ENCODE assay signal across 8 cellular contexts in genomic region chrX:49071877-49072711, GRCh38. TPM values are rescaled to one million over a fixed set of nuclear protein-coding genes. Genes with fewer than 3 reads are reported as not detected.
DNase-seq lines count a peak whose midpoint lies in the region; ATAC-seq, FAIRE-seq and TF ChIP-seq lines count a peak whose summit lies in the region.

No MANE protein-coding gene starts in this region.

- H3K9me3 ChIP-seq in ascending aorta: no peaks in the 10 kb centered on the region
- no peaks in the 10 kb centered on the region for H3K9me3 ChIP-seq in psoas muscle
- no peaks in the 10 kb centered on the region for H3K9me3 ChIP-seq in Karpas-422 (ENCODE audit: low read length)

- FAIRE-seq in urothelium cell line (lab: Jason Lieb, UNC): no peak

- H4K20me1 ChIP-seq in Karpas-422 (ENCODE audit: insufficient read depth, low read depth, low read length): no peaks in the 10 kb centered on the region

- CTCF ChIA-PET in activated naive CD4-positive, alpha-beta T cell treated with anti-CD3 and anti-CD28 coated beads for 36 hours (lab: Charles Lee): no interaction called here

- H3K4me3 ChIP-seq in ascending aorta: peak overlapping the region; percentile 63 to 72
- peak overlapping the region; percentile 36 for H3K4me3 ChIP-seq in psoas muscle
- no peak overlapping the region for H3K4me3 ChIP-seq in Karpas-422 (ENCODE audit: low read length)

- no peak overlapping the region for H3K4me2 ChIP-seq in Karpas-422 (ENCODE audit: low read depth, low read length, poor library complexity, severe bottlenecking)

- H3K27ac ChIP-seq in ascending aorta: peak overlapping the region; percentile 8 to 57
- H3K27ac ChIP-seq in psoas muscle: no peak overlapping the region
- no peak overlapping the region for H3K27ac ChIP-seq in Karpas-422 (ENCODE audit: low read length)

- H3K27me3 ChIP-seq in ascending aorta (no peaks in the 10 kb centered on the region), psoas muscle (ENCODE audit: insufficient read depth in 3 of 3, low read length in 2 of 3) (no peaks in the 10 kb centered on the region), Karpas-422 (ENCODE audit: low read length) (no peaks in the 10 kb centered on the region)

- H3K36me3 ChIP-seq in ascending aorta: peaks cover 3 to 7% of the 10 kb centered on the region in 2 donors
- peaks cover 0 to 14% of the 10 kb centered on the region in 2 donors for H3K36me3 ChIP-seq in psoas muscle (ENCODE audit: insufficient read depth in 1 of 2, low read depth in 1 of 2)
- H3K36me3 ChIP-seq in Karpas-422 (ENCODE audit: insufficient read depth, low read length): no peaks in the 10 kb centered on the region

- no peaks in the 10 kb centered on the region for H3K27me3 Mint-ChIP-seq in activated naive CD4-positive, alpha-beta T cell treated with anti-CD3 and anti-CD28 coated beads for 36 hours (ENCODE audit: low read depth)

- DNase-seq in DMS79 treated with DMSO at 0.1 percent for 48 hours (lab: John Stamatoyannopoulos, UW): peak; percentile 57
- DNase-seq in ascending aorta (ENCODE audit: low spot score in 2 of 2): peak; percentile 21 to 89
- peak; percentile 91 for DNase-seq in hepatic stellate cell (ENCODE audit: low spot score)
- DNase-seq in psoas muscle: peak; percentile 75 to 84
- no peak for DNase-seq in SHP77 (lab: John Stamatoyannopoulos, UW)
- DNase-seq in Karpas-422: no peak
- DNase-seq in urothelium cell line (ENCODE audit: low spot score): no peak
- no peak for DNase-seq in activated naive CD4-positive, alpha-beta T cell treated with anti-CD3 and anti-CD28 coated beads for 36 hours

- 32 to 50% (median 35%) methylated on average over 28 to 63 of the region's 63 CpGs for WGBS in psoas muscle, 3 donors

- TF ChIP-seq CTCF in ascending aorta (IDR thresholded peaks at IDR 0.05) (no peak), psoas muscle (IDR thresholded peaks at IDR 0.05) (no peak)

- no peaks in the 10 kb centered on the region for H3K9me3 Mint-ChIP-seq in activated naive CD4-positive, alpha-beta T cell treated with anti-CD3 and anti-CD28 coated beads for 36 hours

- H3K79me2 ChIP-seq in Karpas-422 (ENCODE audit: low read length): no peaks in the 10 kb centered on the region

- H3K36me3 Mint-ChIP-seq in activated naive CD4-positive, alpha-beta T cell treated with anti-CD3 and anti-CD28 coated beads for 36 hours (ENCODE audit: low read depth): peaks cover 5% of the 10 kb centered on the region

- H3K9me2 ChIP-seq in Karpas-422 (replicated peaks; ENCODE audit: insufficient read depth, low read length): no peaks in the 10 kb centered on the region

- H3K4me1 ChIP-seq in ascending aorta (peaks cover 0 to 2% of the 10 kb centered on the region in 2 donors), psoas muscle (peaks cover 4% of the 10 kb centered on the region), Karpas-422 (ENCODE audit: low read length) (no peaks in the 10 kb centered on the region)

- H3K9ac ChIP-seq in Karpas-422 (ENCODE audit: low read length): no peak overlapping the region

- no peak overlapping the region for H3K27ac Mint-ChIP-seq in activated naive CD4-positive, alpha-beta T cell treated with anti-CD3 and anti-CD28 coated beads for 36 hours

- ATAC-seq in psoas muscle: peak in 3 of 4 donors; percentile 19 to 28 (median 27)

- intact Hi-C loops in ascending aorta (cut with DNase I): loop anchor here (2.0 kb wide), 1 partner anchor 29 kb away; the partner anchor contains the start of gene TFE3
- intact Hi-C loops in psoas muscle (cut with DNase I): no loop called here
- intact Hi-C loops in activated naive CD4-positive, alpha-beta T cell treated with anti-CD3 and anti-CD28 coated beads for 36 hours (cut with micrococcal nuclease): loop anchor here (10.0 kb wide), 1 partner anchor 93 kb away; the partner anchor contains the start of gene MAGIX

- H3K4me3 Mint-ChIP-seq in activated naive CD4-positive, alpha-beta T cell treated with anti-CD3 and anti-CD28 coated beads for 36 hours: no peak overlapping the region

- peaks cover 18% of the 10 kb centered on the region for H3K4me1 Mint-ChIP-seq in activated naive CD4-positive, alpha-beta T cell treated with anti-CD3 and anti-CD28 coated beads for 36 hours (ENCODE audit: low read depth)

- no peak overlapping the region for H2AFZ ChIP-seq in Karpas-422 (ENCODE audit: low read length)

RNA-seq across cellular contexts. Expression of gene PRAF2, which starts 1.7 kb away (rescaled TPM):
- total RNA-seq in ascending aorta (48.4 TPM), psoas muscle (1 to 10 TPM; 4.3 to 9.1 (median 6.6) TPM)
- polyA plus RNA-seq in psoas muscle: 10 to 100 TPM in 2 of 3 donors, 1 to 10 TPM in 1; 9.7 to 12.5 (median 11.4) TPM
- total RNA-seq in Karpas-422 (2014; rRNA removed; shearing (Covaris generic); ENCODE audit: low replicate concordance): 0.34 and 2.5 TPM in 2 replicates
- total RNA-seq in activated naive CD4-positive, alpha-beta T cell treated with anti-CD3 and anti-CD28 coated beads for 36 hours: 10 to 100 TPM; 14.5 to 14.8 TPM

RNA-seq across cellular contexts. Expression of gene WDR45, which starts 7.6 kb away (rescaled TPM):
- total RNA-seq in ascending aorta (169 TPM), psoas muscle (10 to 100 TPM; 67.3 to 85.7 (median 75.0) TPM)
- polyA plus RNA-seq in psoas muscle: 100 to 1,000 TPM in 1 of 3 donors, 10 to 100 TPM in 2; 93.2 to 102 (median 99.4) TPM
- 80.3 and 115 TPM in 2 replicates for total RNA-seq in Karpas-422 (2014; rRNA removed; shearing (Covaris generic); ENCODE audit: low replicate concordance)
- total RNA-seq in activated naive CD4-positive, alpha-beta T cell treated with anti-CD3 and anti-CD28 coated beads for 36 hours: 10 to 100 TPM; 17.9 to 22.5 TPM

RNA-seq across cellular contexts. Expression of gene CCDC120, which starts 13.3 kb away (rescaled TPM):
- total RNA-seq in ascending aorta (0.11 TPM), psoas muscle (1 to 10 TPM in 2 of 4 donors, under 1 TPM in 2; 0.76 to 1.2 (median 0.95) TPM)
- under 1 TPM; 0.40 to 0.48 (median 0.43) TPM for polyA plus RNA-seq in psoas muscle
- not detected in 2 replicates for total RNA-seq in Karpas-422 (2014; rRNA removed; shearing (Covaris generic); ENCODE audit: low replicate concordance)
- total RNA-seq in activated naive CD4-positive, alpha-beta T cell treated with anti-CD3 and anti-CD28 coated beads for 36 hours: 1 to 10 TPM; 2.1 to 2.2 TPM

RNA-seq across cellular contexts. Expression of gene TFE3, which starts 28.9 kb away (rescaled TPM):
- 141 TPM for total RNA-seq in ascending aorta
- 10 to 100 TPM; 18.1 to 46.5 (median 30.4) TPM for total RNA-seq in psoas muscle
- polyA plus RNA-seq in psoas muscle: 10 to 100 TPM; 16.9 to 55.2 (median 32.3) TPM
- 4.4 and 11.8 TPM in 2 replicates for total RNA-seq in Karpas-422 (2014; rRNA removed; shearing (Covaris generic); ENCODE audit: low replicate concordance)
- total RNA-seq in activated naive CD4-positive, alpha-beta T cell treated with anti-CD3 and anti-CD28 coated beads for 36 hours: 10 to 100 TPM; 34.7 to 35.5 TPM

RNA-seq across cellular contexts. Expression of gene GPKOW, which starts 51.4 kb away (rescaled TPM):
- 19.4 TPM for total RNA-seq in ascending aorta
- total RNA-seq in psoas muscle: 10 to 100 TPM; 26.7 to 28.8 (median 27.7) TPM
- 10 to 100 TPM; 25.9 to 29.4 (median 26.9) TPM for polyA plus RNA-seq in psoas muscle
- 8.2 and 20.7 TPM in 2 replicates for total RNA-seq in Karpas-422 (2014; rRNA removed; shearing (Covaris generic); ENCODE audit: low replicate concordance)
- total RNA-seq in activated naive CD4-positive, alpha-beta T cell treated with anti-CD3 and anti-CD28 coated beads for 36 hours: 10 to 100 TPM; 18.6 to 19.9 TPM

Comparison
In these comparisons a context has a peak if more than half of its experiments do, and no peak if none do; other contexts are left out.
1. DNase-seq: peak in DMS79 treated with DMSO at 0.1 percent for 48 hours (single experiment), ascending aorta (2 of 2), hepatic stellate cell (single experiment) and psoas muscle (2 of 2); none in SHP77 (0 of 2), Karpas-422 (single experiment), urothelium cell line (single experiment) and activated naive CD4-positive, alpha-beta T cell treated with anti-CD3 and anti-CD28 coated beads for 36 hours (single experiment).
2. H3K27ac ChIP-seq: peak in ascending aorta (2 of 2); none in psoas muscle (single experiment) and Karpas-422 (single experiment).
3. intact Hi-C loops: an anchor here in ascending aorta (2.0 kb wide) and activated naive CD4-positive, alpha-beta T cell treated with anti-CD3 and anti-CD28 coated beads for 36 hours (10.0 kb wide); none called in psoas muscle.